In genomic region chr3:73433079-73433478, GRCh38 we compare ENCODE assay signal across 9 cellular contexts.
"Had no signal": no experiment of that assay in that cellular context is flagged by ENCODE, and none has a peak within 500 bp of the region (broad histone marks: within the 10 kb centered on the region; RNA-seq: fewer than 3 reads in every experiment).

No MANE protein-coding gene starts in this region.

- H3K27ac ChIP-seq: parathyroid adenoma had no signal

- FAIRE-seq: keratinocyte had no signal

- H3K79me2 ChIP-seq: parathyroid adenoma had no signal

- H3K4me1 ChIP-seq: parathyroid adenoma had no signal

- H3K9ac ChIP-seq: parathyroid adenoma had no signal

- H3K27ac Mint-ChIP-seq: activated CD4-positive, alpha-beta memory T cell treated with anti-CD3 and anti-CD28 coated beads for 36 hours; activated naive CD4-positive, alpha-beta T cell treated with anti-CD3 and anti-CD28 coated beads, Interleukin-2, amount 50 U/mL, for 72 hours; stimulated activated effector memory CD8-positive, alpha-beta T cell treated with anti-CD3 and anti-CD28 coated beads, Interleukin-12 subunit alpha, Interleukin-12 subunit beta, amount 100 ng/mL, for 72 hours had no signal

- H3K4me3 Mint-ChIP-seq: activated CD4-positive, alpha-beta memory T cell treated with anti-CD3 and anti-CD28 coated beads for 36 hours; activated T-cell treated with anti-CD3 and anti-CD28 coated beads, Interleukin-2, amount 50 U/mL, for 4 hours; stimulated activated effector memory CD8-positive, alpha-beta T cell treated with anti-CD3 and anti-CD28 coated beads, Interleukin-12 subunit alpha, Interleukin-12 subunit beta, amount 100 ng/mL, for 72 hours had no signal

- DNase-seq: activated CD4-positive, alpha-beta memory T cell treated with anti-CD3 and anti-CD28 coated beads for 36 hours; activated CD4-positive, alpha-beta T cell treated with anti-CD3 and anti-CD28 coated beads for 1 hour; activated effector memory CD4-positive, alpha-beta T cell treated with anti-CD3 and anti-CD28 coated beads, Interleukin-2, amount 50 U/mL, for 16 hours; activated T-cell treated with anti-CD3 and anti-CD28 coated beads, Interleukin-2, amount 50 U/mL, for 4 hours; amniotic stem cell had no signal

- H3K4me1 Mint-ChIP-seq: stimulated activated effector memory CD8-positive, alpha-beta T cell treated with anti-CD3 and anti-CD28 coated beads, Interleukin-12 subunit alpha, Interleukin-12 subunit beta, amount 100 ng/mL, for 72 hours had no signal

- ATAC-seq: activated T-cell treated with anti-CD3 and anti-CD28 coated beads, Interleukin-2, amount 50 U/mL, for 4 hours; stimulated activated effector memory CD8-positive, alpha-beta T cell treated with anti-CD3 and anti-CD28 coated beads, Interleukin-12 subunit alpha, Interleukin-12 subunit beta, amount 100 ng/mL, for 72 hours had no signal

- H3K9me3 Mint-ChIP-seq: activated CD4-positive, alpha-beta memory T cell treated with anti-CD3 and anti-CD28 coated beads for 36 hours; activated naive CD4-positive, alpha-beta T cell treated with anti-CD3 and anti-CD28 coated beads, Interleukin-2, amount 50 U/mL, for 72 hours; activated T-cell treated with anti-CD3 and anti-CD28 coated beads, Interleukin-2, amount 50 U/mL, for 4 hours; stimulated activated effector memory CD8-positive, alpha-beta T cell treated with anti-CD3 and anti-CD28 coated beads, Interleukin-12 subunit alpha, Interleukin-12 subunit beta, amount 100 ng/mL, for 72 hours had no signal

- H3K36me3 Mint-ChIP-seq: activated CD4-positive, alpha-beta memory T cell treated with anti-CD3 and anti-CD28 coated beads for 36 hours; activated naive CD4-positive, alpha-beta T cell treated with anti-CD3 and anti-CD28 coated beads, Interleukin-2, amount 50 U/mL, for 72 hours; stimulated activated effector memory CD8-positive, alpha-beta T cell treated with anti-CD3 and anti-CD28 coated beads, Interleukin-12 subunit alpha, Interleukin-12 subunit beta, amount 100 ng/mL, for 72 hours had no signal
